ENCODE assay signal across 1 cellular context in genomic region chr5:122371511-122372151, GRCh38.
TF ChIP-seq lines count a peak whose summit lies in the region.

No MANE protein-coding gene starts in this region.

TF ChIP-seq in GM12878, 131 proteins besides CTCF, POLR2A, EP300 and RAD21 (continued from another document):
- TF ChIP-seq, protein P1, sequence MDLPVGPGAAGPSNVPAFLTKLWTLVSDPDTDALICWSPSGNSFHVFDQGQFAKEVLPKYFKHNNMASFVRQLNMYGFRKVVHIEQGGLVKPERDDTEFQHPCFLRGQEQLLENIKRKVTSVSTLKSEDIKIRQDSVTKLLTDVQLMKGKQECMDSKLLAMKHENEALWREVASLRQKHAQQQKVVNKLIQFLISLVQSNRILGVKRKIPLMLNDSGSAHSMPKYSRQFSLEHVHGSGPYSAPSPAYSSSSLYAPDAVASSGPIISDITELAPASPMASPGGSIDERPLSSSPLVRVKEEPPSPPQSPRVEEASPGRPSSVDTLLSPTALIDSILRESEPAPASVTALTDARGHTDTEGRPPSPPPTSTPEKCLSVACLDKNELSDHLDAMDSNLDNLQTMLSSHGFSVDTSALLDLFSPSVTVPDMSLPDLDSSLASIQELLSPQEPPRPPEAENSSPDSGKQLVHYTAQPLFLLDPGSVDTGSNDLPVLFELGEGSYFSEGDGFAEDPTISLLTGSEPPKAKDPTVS (IDR thresholded peaks at IDR 0.05; ENCODE audit: low read depth, low read length) = no peak
- TF ChIP-seq, protein P2, sequence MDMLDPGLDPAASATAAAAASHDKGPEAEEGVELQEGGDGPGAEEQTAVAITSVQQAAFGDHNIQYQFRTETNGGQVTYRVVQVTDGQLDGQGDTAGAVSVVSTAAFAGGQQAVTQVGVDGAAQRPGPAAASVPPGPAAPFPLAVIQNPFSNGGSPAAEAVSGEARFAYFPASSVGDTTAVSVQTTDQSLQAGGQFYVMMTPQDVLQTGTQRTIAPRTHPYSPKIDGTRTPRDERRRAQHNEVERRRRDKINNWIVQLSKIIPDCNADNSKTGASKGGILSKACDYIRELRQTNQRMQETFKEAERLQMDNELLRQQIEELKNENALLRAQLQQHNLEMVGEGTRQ (IDR thresholded peaks at IDR 0.05; ENCODE audit: borderline replicate concordance, low read depth, low read length) = no peak
- TF ChIP-seq RUNX3 (IDR thresholded peaks at IDR 0.05; ENCODE audit: low read length) (peak; percentile 58), HDAC2 (IDR thresholded peaks at IDR 0.05) (no peak)
